ENCODE assay signal across 8 cellular contexts in genomic region chr1:53328009-53328489, GRCh38. TPM values are rescaled to one million over a fixed set of nuclear protein-coding genes. Genes with fewer than 3 reads are reported as not detected.
DNase-seq lines count a peak whose midpoint lies in the region; ATAC-seq and TF ChIP-seq lines count a peak whose summit lies in the region.

Gene LRP8 (minus strand): TSS chr1:53328070. CDS start chr1:53327912, 158 bp downstream.

- peak within 1 kb of the TSS; percentile 95 for H3K4me3 Mint-ChIP-seq in activated CD8-positive, alpha-beta memory T cell treated with anti-CD3 and anti-CD28 coated beads, Interleukin-2, amount 10 ng/mL, durations not matched to agents 7 days and 5 days

- no peaks in the 10 kb centered on the region for H3K9me3 ChIP-seq in mucosa of descending colon

- peak; percentile 44 for ATAC-seq in GM19043 (IDR thresholded peaks at IDR 0.05; ENCODE audit: low read depth, unreplicated experiment)
- ATAC-seq in HG03354 (IDR thresholded peaks at IDR 0.05; ENCODE audit: poor library complexity, severe bottlenecking, unreplicated experiment), result peak; percentile 46
- peak; percentile 47 for ATAC-seq in activated CD8-positive, alpha-beta memory T cell treated with anti-CD3 and anti-CD28 coated beads, Interleukin-2, amount 10 ng/mL, durations not matched to agents 7 days and 5 days
- ATAC-seq in mucosa of descending colon, result peak; percentile 67

- in situ Hi-C loops in endometrial microvascular endothelial cells (cut with HindIII; ENCODE audit: inconsistent ontology term, low pct_unique_long_range_greater_than_20kb, low sequenced_read_pairs), result no loop called here

- H3K27me3 Mint-ChIP-seq in activated CD8-positive, alpha-beta memory T cell treated with anti-CD3 and anti-CD28 coated beads, Interleukin-2, amount 10 ng/mL, durations not matched to agents 7 days and 5 days, result no peaks in the 10 kb centered on the region

- H3K4me1 ChIP-seq in mucosa of descending colon (ENCODE audit: low read depth), result peaks cover 6% of the 10 kb centered on the region

- DNase-seq in AG08396 (ENCODE audit: low spot score), result peak; percentile 95
- peak; percentile 66 to 82 for DNase-seq in NOMO-1 (lab: John Stamatoyannopoulos, UW; ENCODE audit: unreplicated experiment in 2 of 2)
- peak; percentile 86 for DNase-seq in activated CD8-positive, alpha-beta memory T cell treated with anti-CD3 and anti-CD28 coated beads, Interleukin-2, amount 10 ng/mL, durations not matched to agents 7 days and 5 days
- peak; percentile 80 to 83 (median 83) for DNase-seq in mucosa of descending colon
- peak; percentile 56 to 67 for DNase-seq in stimulated activated CD8-positive, alpha-beta memory T cell treated with anti-CD3 and anti-CD28 coated beads, Interleukin-4, amount 100 ng/mL, for 4 hours (ENCODE audit: low read depth in 2 of 2, low spot score in 1 of 2)

- CTCF ChIA-PET in activated CD8-positive, alpha-beta memory T cell treated with anti-CD3 and anti-CD28 coated beads, Interleukin-2, amount 10 ng/mL, durations not matched to agents 7 days and 5 days (lab: Charles Lee), result interaction anchor here (2.1 kb wide), 1 partner anchor 65 kb away, joined by 6 read pairs; no protein-coding TSS in a partner anchor

- H3K4me3 ChIP-seq in mucosa of descending colon, result peak within 1 kb of the TSS; percentile 28

- peaks cover 36% of the 10 kb centered on the region for H3K4me1 Mint-ChIP-seq in activated CD8-positive, alpha-beta memory T cell treated with anti-CD3 and anti-CD28 coated beads, Interleukin-2, amount 10 ng/mL, durations not matched to agents 7 days and 5 days

- H3K36me3 ChIP-seq in mucosa of descending colon (ENCODE audit: low read depth), result no peaks in the 10 kb centered on the region

- intact Hi-C loops in mucosa of descending colon (cut with DNase I, micrococcal nuclease), result no loop called here

- H3K9me3 Mint-ChIP-seq in activated CD8-positive, alpha-beta memory T cell treated with anti-CD3 and anti-CD28 coated beads, Interleukin-2, amount 10 ng/mL, durations not matched to agents 7 days and 5 days (ENCODE audit: low read depth), result no peaks in the 10 kb centered on the region

- H3K27ac Mint-ChIP-seq in activated CD8-positive, alpha-beta memory T cell treated with anti-CD3 and anti-CD28 coated beads, Interleukin-2, amount 10 ng/mL, durations not matched to agents 7 days and 5 days, result peak within 1 kb of the TSS; percentile 98

- TF ChIP-seq CTCF in mucosa of descending colon (IDR thresholded peaks at IDR 0.05), result no peak

- H3K36me3 Mint-ChIP-seq in activated CD8-positive, alpha-beta memory T cell treated with anti-CD3 and anti-CD28 coated beads, Interleukin-2, amount 10 ng/mL, durations not matched to agents 7 days and 5 days, result peaks cover 18% of the 10 kb centered on the region

RNA-seq across cellular contexts. Expression of gene LRP8, which starts in this region (rescaled TPM):
- total RNA-seq in activated CD8-positive, alpha-beta memory T cell treated with anti-CD3 and anti-CD28 coated beads, Interleukin-2, amount 10 ng/mL, durations not matched to agents 7 days and 5 days, result 10 to 100 TPM; 65.1 to 82.5 TPM
- total RNA-seq in endometrial microvascular endothelial cells (ENCODE audit: inconsistent ontology term) (44.5 TPM), mucosa of descending colon (1 to 10 TPM; 1.3 to 6.5 (median 1.4) TPM)

Comparison
In these comparisons a context has a peak if more than half of its experiments do, and no peak if none do; other contexts are left out.
1. Peak in every context shown above with its lines: DNase-seq, ATAC-seq and H3K4me3 ChIP-seq.